Comparison of ENCODE assay signal across 8 cellular contexts in the genomic region with DNA sequence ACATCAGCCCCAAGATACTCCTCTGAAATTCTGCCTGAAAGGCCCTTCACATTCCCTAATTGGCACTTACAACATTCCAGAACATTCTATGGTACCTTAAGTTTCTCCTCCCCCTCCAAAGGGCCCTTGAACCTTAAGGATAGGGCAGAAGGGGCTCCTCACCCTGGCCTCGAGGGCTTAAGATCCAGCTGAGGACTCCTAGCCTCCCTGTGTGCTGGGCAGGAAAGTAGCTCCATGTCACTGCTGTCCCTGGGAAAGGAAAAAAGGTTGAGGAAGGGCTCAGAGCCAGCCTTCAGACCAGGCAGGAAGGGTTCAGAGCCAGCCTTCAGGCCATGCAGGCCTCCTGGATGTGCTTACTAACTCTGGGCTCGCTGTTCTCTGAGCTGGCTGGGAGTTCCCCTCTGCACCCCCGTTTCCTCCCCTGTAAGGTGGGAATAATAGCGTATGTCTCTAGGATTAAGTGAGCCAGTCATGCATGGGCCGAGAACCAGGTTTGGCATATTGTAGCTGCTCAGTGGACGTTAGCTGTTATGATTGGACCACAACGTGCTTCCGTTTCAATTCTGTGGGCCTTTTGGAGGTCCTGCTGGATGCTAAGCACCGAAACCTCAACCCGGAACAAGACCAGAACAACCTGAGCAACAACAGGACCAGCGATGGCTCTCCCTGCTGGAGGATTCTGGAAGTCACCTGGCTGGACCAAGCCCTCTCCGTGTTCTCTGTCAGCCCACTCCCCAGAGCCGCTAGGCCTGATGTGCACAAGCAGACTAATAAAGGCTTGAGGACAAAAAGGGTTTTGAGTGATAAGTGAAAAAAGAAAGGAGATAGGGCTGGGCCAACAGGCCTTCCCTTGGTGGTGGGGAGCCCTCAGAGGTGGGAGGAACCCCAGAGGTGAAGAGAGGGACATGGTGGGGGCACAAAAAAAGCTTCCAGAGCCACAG. TPM values are rescaled to one million over a fixed set of nuclear protein-coding genes. Genes with fewer than 3 reads are reported as not detected.
DNase-seq lines count a peak whose midpoint lies in the region; ATAC-seq and TF ChIP-seq lines count a peak whose summit lies in the region.

No MANE protein-coding gene starts in this region.

- H3K4ac ChIP-seq in trophoblast cell (ENCODE audit: low read depth, low read length): no peak overlapping the region

- no peak overlapping the region for H4K8ac ChIP-seq in trophoblast cell (ENCODE audit: low read depth, low read length)

- no peak overlapping the region for H3K14ac ChIP-seq in trophoblast cell (ENCODE audit: low read length)

- H3K36me3 ChIP-seq in breast epithelium: no peaks in the 10 kb centered on the region
- H3K36me3 ChIP-seq in trophoblast cell (ENCODE audit: control insufficient read depth in 1 of 2, insufficient read depth in 2 of 2, low read length in 2 of 2): no peaks in the 10 kb centered on the region

- H3K4me2 ChIP-seq in trophoblast cell (ENCODE audit: low read length): no peak overlapping the region

- H3K23ac ChIP-seq in trophoblast cell (ENCODE audit: low read length): no peak overlapping the region

- H3K79me2 ChIP-seq in trophoblast cell (ENCODE audit: control insufficient read depth, insufficient read depth, low read length, poor library complexity): no peaks in the 10 kb centered on the region

- H4K12ac ChIP-seq in trophoblast cell (ENCODE audit: low read depth, low read length): no peak overlapping the region

- DNase-seq in breast epithelium (ENCODE audit: low spot score in 2 of 2): no peak
- DNase-seq in trophoblast cell: peak; percentile 63 to 82
- DNase-seq in DMS153 (lab: John Stamatoyannopoulos, UW): no peak
- no peak for DNase-seq in NCI-H2171 treated with DMSO at 0.1 percent for 48 hours (lab: John Stamatoyannopoulos, UW)
- DNase-seq in NCI-H510A treated with DMSO at 0.1 percent for 48 hours (lab: John Stamatoyannopoulos, UW): no peak

- H2AFZ ChIP-seq in trophoblast cell (ENCODE audit: insufficient read depth, low read length, poor library complexity): no peak overlapping the region

- H3K4me1 ChIP-seq in breast epithelium: peaks cover 3 to 6% of the 10 kb centered on the region in 2 donors
- H3K4me1 ChIP-seq in trophoblast cell (ENCODE audit: control insufficient read depth in 1 of 2, insufficient read depth in 2 of 2, low read length in 2 of 2): peaks cover 0 to 2% of the 10 kb centered on the region in 2 experiments

- no peak overlapping the region for H2BK5ac ChIP-seq in trophoblast cell (ENCODE audit: low read depth, low read length, poor library complexity)

- TF ChIP-seq POLR2A in breast epithelium (IDR thresholded peaks at IDR 0.05): no peak

- no peak overlapping the region for H3K9ac ChIP-seq in trophoblast cell (ENCODE audit: low read length)

- H3K27ac ChIP-seq in breast epithelium (peak overlapping the region in 1 of 2 donors; percentile 25), trophoblast cell (ENCODE audit: low read depth, low read length) (no peak overlapping the region)

- no peak overlapping the region for H2BK12ac ChIP-seq in trophoblast cell (ENCODE audit: low read length)

- no peak overlapping the region for H2BK120ac ChIP-seq in trophoblast cell (ENCODE audit: insufficient read depth, low read length, poor library complexity)

- no peaks in the 10 kb centered on the region for H3K9me3 ChIP-seq in breast epithelium
- H3K9me3 ChIP-seq in trophoblast cell (ENCODE audit: insufficient read depth, low read depth, low read length): peaks cover 6% of the 10 kb centered on the region

- TF ChIP-seq CTCF in GM12874 (IDR thresholded peaks at IDR 0.05; ENCODE audit: insufficient read depth, low read depth, low read length) (peak; percentile 67), breast epithelium (IDR thresholded peaks at IDR 0.05) (no peak)

- H2AK5ac ChIP-seq in trophoblast cell (ENCODE audit: low read length): no peak overlapping the region

- H3K79me1 ChIP-seq in trophoblast cell (ENCODE audit: low read length): no peaks in the 10 kb centered on the region

- no peak overlapping the region for H4K91ac ChIP-seq in trophoblast cell (ENCODE audit: low read depth, low read length)

- H3K27me3 ChIP-seq in breast epithelium (peaks cover 3 to 7% of the 10 kb centered on the region in 2 donors), trophoblast cell (ENCODE audit: insufficient read depth, low read length) (peaks cover 3% of the 10 kb centered on the region)

- H3K18ac ChIP-seq in trophoblast cell (ENCODE audit: low read length): no peak overlapping the region

- no CpG with 5 or more reads among the region's 13 CpGs for WGBS in trophoblast cell (ENCODE audit: extremely low coverage, insufficient coverage, insufficient read length)

- intact Hi-C loops in breast epithelium (cut with DNase I; ENCODE audit: low total_unique reads): no loop called here

- H3K4me3 ChIP-seq in breast epithelium (peak overlapping the region in 2 of 3 donors; percentile 69 to 86), trophoblast cell (ENCODE audit: low read depth, low read length) (no peak overlapping the region)

- ATAC-seq in GM19438 (IDR thresholded peaks at IDR 0.05; ENCODE audit: low read depth, unreplicated experiment) (peak; percentile 55), HG03439 (IDR thresholded peaks at IDR 0.05; ENCODE audit: unreplicated experiment) (peak; percentile 42)

RNA-seq across cellular contexts. Expression of a gene that starts 1.0 kb away (rescaled TPM):
- total RNA-seq in breast epithelium: 1 to 10 TPM; 1.3 to 5.3 (median 2.3) TPM
- 2.4 and 2.6 TPM in 2 replicates for polyA plus RNA-seq in trophoblast cell (2013)

Comparison
In these comparisons a context has a peak if more than half of its experiments do, and no peak if none do; other contexts are left out.
1. DNase-seq: peak in trophoblast cell (2 of 2); none in breast epithelium (0 of 2), DMS153 (single experiment), NCI-H2171 treated with DMSO at 0.1 percent for 48 hours (single experiment) and NCI-H510A treated with DMSO at 0.1 percent for 48 hours (single experiment).